ENCODE assay signal across 16 cellular contexts in the genomic region with DNA sequence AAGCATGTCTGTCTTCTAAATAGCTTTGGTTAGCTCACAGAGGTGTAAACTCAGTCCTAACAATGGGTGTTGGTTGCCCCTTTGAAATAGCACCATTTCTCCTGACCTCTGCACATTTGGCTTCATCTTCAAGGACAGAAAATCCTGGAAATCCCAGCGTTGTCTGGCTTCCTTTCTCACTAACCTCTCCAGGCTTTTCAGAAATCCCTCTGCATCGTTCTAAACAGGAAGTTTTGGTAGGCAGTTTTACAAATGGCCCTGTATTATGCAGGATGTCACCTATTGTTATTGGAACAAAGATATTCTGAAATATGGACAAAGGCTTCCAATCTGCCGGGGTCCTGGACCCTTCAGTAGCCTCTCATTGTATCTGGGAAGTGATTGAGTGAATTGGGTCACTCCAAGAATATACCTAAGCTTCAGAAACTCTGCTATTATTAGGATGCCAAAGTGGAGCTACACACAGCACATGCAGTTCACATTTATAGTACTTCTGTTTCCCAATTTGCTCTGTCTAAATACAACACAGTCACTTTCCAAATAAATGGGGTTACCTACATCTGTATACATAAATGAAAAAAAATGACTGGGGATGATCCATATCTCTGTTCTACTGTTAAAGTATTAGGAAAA.
A peak's percentile ranks its signal among the peaks of the same experiment; 100 is the strongest.
DNase-seq lines count a peak whose midpoint lies in the region; ATAC-seq, FAIRE-seq and TF ChIP-seq lines count a peak whose summit lies in the region.
"Had no signal": no experiment of that assay in that cellular context is flagged by ENCODE, and none has a peak within 500 bp of the region (broad histone marks: within the 10 kb centered on the region; RNA-seq: fewer than 3 reads in every experiment).

No MANE protein-coding gene starts in this region.

- H3K4me2 ChIP-seq in K562 (ENCODE audit: insufficient read depth, low read length) (no peak overlapping the region), keratinocyte (ENCODE audit: control insufficient read depth, extremely low read depth, insufficient read depth, low read depth, low read length) (no peak overlapping the region), smooth muscle cell (no peak overlapping the region)
- H3K4me2 ChIP-seq: BLaER1 had no signal

- H3K79me2 ChIP-seq in K562 (ENCODE audit: control insufficient read depth, insufficient read depth, low read length) (no peaks in the 10 kb centered on the region), keratinocyte (ENCODE audit: control insufficient read depth, insufficient read depth, low read length) (peaks cover 43% of the 10 kb centered on the region), smooth muscle cell (ENCODE audit: low read depth) (no peaks in the 10 kb centered on the region)

- no peak overlapping the region for H3K4me3 ChIP-seq in K562
- H3K4me3 ChIP-seq in gastroesophageal sphincter: no peak overlapping the region
- H3K4me3 ChIP-seq in keratinocyte (ENCODE audit: control insufficient read depth in 2 of 3, extremely low read depth in 1 of 3, insufficient read depth in 2 of 3, low read depth in 1 of 3, low read length in 3 of 3): no peak overlapping the region
- no peak overlapping the region for H3K4me3 ChIP-seq in smooth muscle cell
- no peak overlapping the region for H3K4me3 ChIP-seq in uterus
- H3K4me3 ChIP-seq: BLaER1 had no signal

- FAIRE-seq in K562 (lab: Jason Lieb, UNC) (no peak), keratinocyte (lab: Jason Lieb, UNC) (no peak)
- FAIRE-seq: HepG2, RCC 7860 had no signal

- in situ Hi-C loops in K562 (cut with MboI): no loop called here

- H3K27me3 ChIP-seq in K562 (ENCODE audit: control insufficient read depth in 2 of 2, insufficient read depth in 2 of 2, low read length in 2 of 2) (no peaks in the 10 kb centered on the region), gastroesophageal sphincter (no peaks in the 10 kb centered on the region), keratinocyte (ENCODE audit: control insufficient read depth, extremely low read depth, insufficient read depth, low read length) (no peaks in the 10 kb centered on the region), smooth muscle cell (ENCODE audit: low read depth) (no peaks in the 10 kb centered on the region), uterus (no peaks in the 10 kb centered on the region)
- H3K27me3 ChIP-seq: BLaER1 had no signal

- POLR2A ChIA-PET in K562 (lab: Yijun Ruan, JAX): interaction anchor here (1.3 to 1.4 kb wide), 2 partner anchors 8 to 134 kb away, joined by 3 to 5 read pairs; partner anchors contain the start of gene KLF6

- H2AFZ ChIP-seq in K562 (ENCODE audit: low read depth, low read length) (peak overlapping the region; percentile 17; the same call in 1 of the 2 replicates), keratinocyte (ENCODE audit: control insufficient read depth, low read length) (no peak overlapping the region), smooth muscle cell (ENCODE audit: low read depth) (peak overlapping the region; percentile 62)

- no peak overlapping the region for H3K9ac ChIP-seq in K562 (ENCODE audit: insufficient read depth in 1 of 2, low read depth in 2 of 2, low read length in 2 of 2)
- no peak overlapping the region for H3K9ac ChIP-seq in keratinocyte (ENCODE audit: control insufficient read depth, extremely low read depth, insufficient read depth, low read length)
- no peak overlapping the region for H3K9ac ChIP-seq in smooth muscle cell (ENCODE audit: low read depth)
- H3K9ac ChIP-seq: BLaER1 had no signal

- no peak for TF ChIP-seq RAD21 in K562 (CRISPR knock-in tag; conservative IDR thresholded peaks at IDR 0.05 in 1 of 2, IDR thresholded peaks at IDR 0.05 in 1 of 2)

- intact Hi-C loops in K562 (cut with micrococcal nuclease) (no loop called here), uterus (cut with DNase I; ENCODE audit: low total_unique reads) (no loop called here)

- no peaks in the 10 kb centered on the region for H3F3A ChIP-seq in smooth muscle cell (ENCODE audit: low read depth)

- H4K20me1 ChIP-seq in K562 (replicated peaks; ENCODE audit: control insufficient read depth, insufficient read depth, low read length) (no peaks in the 10 kb centered on the region), keratinocyte (ENCODE audit: control insufficient read depth, extremely low read depth, insufficient read depth, low read length) (no peaks in the 10 kb centered on the region), smooth muscle cell (ENCODE audit: low read depth) (no peaks in the 10 kb centered on the region)
- H4K20me1 ChIP-seq: BLaER1 had no signal

- DNase-seq in K562 (ENCODE audit: extremely low read depth in 1 of 4, low spot score in 3 of 4) (no peak), keratinocyte (ENCODE audit: low read depth, low spot score) (no peak), smooth muscle cell (lab: John Stamatoyannopoulos, UW; ENCODE audit: unreplicated experiment) (no peak), NCI-H510A (lab: John Stamatoyannopoulos, UW) (no peak), uterus (no peak)
- DNase-seq in effector CD4-positive, alpha-beta T cell: no peak
- DNase-seq: DMS153, Karpas-422, NCI-H1417, NCI-H2029, NCI-H2171 treated with DMSO at 0.1 percent for 48 hours, SIG-M5 had no signal

- 15% methylated on average over 3 of the region's 3 CpGs for WGBS in K562 (ENCODE audit: insufficient coverage, low coverage, missing lambda C conversion rate)
- 11 to 18% methylated on average over 2 to 3 of the region's 3 CpGs for WGBS in gastroesophageal sphincter (ENCODE audit: low coverage in 1 of 2), 2 donors
- 53% methylated on average over 3 of the region's 3 CpGs for WGBS in smooth muscle cell (ENCODE audit: low lambda C conversion rate)

- H3K4me1 ChIP-seq in K562 (replicated peaks in 1 of 2; ENCODE audit: control insufficient read depth in 2 of 2, insufficient read depth in 2 of 2, low read length in 2 of 2): peaks cover 0 to 5% of the 10 kb centered on the region in 2 experiments; a peak in 2 of 5 replicates
- H3K4me1 ChIP-seq in gastroesophageal sphincter: peaks cover 0 to 20% (median 0%) of the 10 kb centered on the region in 3 donors
- H3K4me1 ChIP-seq in keratinocyte (ENCODE audit: control insufficient read depth, extremely low read depth, insufficient read depth, low read length): peaks cover 15% of the 10 kb centered on the region
- H3K4me1 ChIP-seq in smooth muscle cell (ENCODE audit: low read depth): peaks cover 3% of the 10 kb centered on the region
- no peaks in the 10 kb centered on the region for H3K4me1 ChIP-seq in uterus
- H3K4me1 ChIP-seq: BLaER1 had no signal

- no peaks in the 10 kb centered on the region for H3K36me3 ChIP-seq in K562 (ENCODE audit: control insufficient read depth, insufficient read depth, low read length)
- no peaks in the 10 kb centered on the region for H3K36me3 ChIP-seq in gastroesophageal sphincter
- peaks cover 4 to 11% of the 10 kb centered on the region in 2 experiments for H3K36me3 ChIP-seq in keratinocyte (ENCODE audit: control insufficient read depth in 2 of 2, extremely low read depth in 1 of 2, insufficient read depth in 2 of 2, low read length in 2 of 2)
- peaks cover 5% of the 10 kb centered on the region for H3K36me3 ChIP-seq in smooth muscle cell (ENCODE audit: low read depth)
- no peaks in the 10 kb centered on the region for H3K36me3 ChIP-seq in uterus
- H3K36me3 ChIP-seq: BLaER1 had no signal

- CTCF ChIA-PET in K562 (lab: Yijun Ruan, JAX; ENCODE audit: low intra/inter-chr PET ratio): no interaction called here

- no peak for TF ChIP-seq EP300 in K562 (IDR thresholded peaks at IDR 0.05; ENCODE audit: low read length)
- no peak for TF ChIP-seq EP300 in gastroesophageal sphincter (IDR thresholded peaks at IDR 0.05)

- H3K27ac ChIP-seq in K562 (ENCODE audit: extremely low read depth, low read depth, low read length): no peak overlapping the region
- peak overlapping the region; percentile 46 to 62 (median 57) for H3K27ac ChIP-seq in gastroesophageal sphincter
- H3K27ac ChIP-seq in keratinocyte (ENCODE audit: control insufficient read depth, insufficient read depth, low read length): peak overlapping the region; percentile 11
- no peak overlapping the region for H3K27ac ChIP-seq in smooth muscle cell (ENCODE audit: low read depth)
- H3K27ac ChIP-seq in uterus: no peak overlapping the region
- H3K27ac ChIP-seq: BLaER1 had no signal

- dilution Hi-C loops in keratinocyte (cut with MboI; ENCODE audit: extremely low pct_ligation_motif_present, low sequenced_read_pairs): no loop called here

- no peaks in the 10 kb centered on the region for H3K9me1 ChIP-seq in K562 (ENCODE audit: control insufficient read depth, insufficient read depth, low read length)
- H3K9me1 ChIP-seq in keratinocyte (ENCODE audit: control insufficient read depth, extremely low read depth, insufficient read depth, low read length): no peaks in the 10 kb centered on the region

- no peak for TF ChIP-seq CTCF in K562 (IDR thresholded peaks at IDR 0.05 in 2 of 3, conservative IDR thresholded peaks at IDR 0.05 in 1 of 3; ENCODE audit: insufficient read depth in 2 of 3, low read depth in 1 of 3, low read length in 3 of 3)
- TF ChIP-seq CTCF in gastroesophageal sphincter (IDR thresholded peaks at IDR 0.05): no peak
- TF ChIP-seq CTCF in keratinocyte (optimal IDR thresholded peaks at IDR 0.05 in 1 of 3, IDR thresholded peaks at IDR 0.05 in 1 of 3, conservative IDR thresholded peaks at IDR 0.05 in 1 of 3; ENCODE audit: extremely low read depth in 1 of 3, insufficient read depth in 2 of 3, low read length in 3 of 3): no peak
- TF ChIP-seq CTCF in smooth muscle cell (IDR thresholded peaks at IDR 0.05; ENCODE audit: borderline replicate concordance, insufficient read depth, poor library complexity, severe bottlenecking): no peak
- no peak for TF ChIP-seq CTCF in uterus (IDR thresholded peaks at IDR 0.05)

- no peak for TF ChIP-seq POLR2A in K562 (conservative IDR thresholded peaks at IDR 0.05)
- no peak for TF ChIP-seq POLR2A in gastroesophageal sphincter (IDR thresholded peaks at IDR 0.05)
- TF ChIP-seq POLR2A in uterus (IDR thresholded peaks at IDR 0.05): no peak

- BruUV-seq in K562 (replicated peaks; lab: Mats Ljungman, UMichigan): no TSS peak

- H3K9me3 ChIP-seq in K562 (replicated peaks; ENCODE audit: control insufficient read depth, insufficient read depth, low read depth, low read length) (no peaks in the 10 kb centered on the region), gastroesophageal sphincter (peaks cover 0 to 5% (median 0%) of the 10 kb centered on the region in 3 donors), keratinocyte (ENCODE audit: control insufficient read depth, low read depth, low read length) (peaks cover 4% of the 10 kb centered on the region), smooth muscle cell (replicated peaks; ENCODE audit: low read depth) (no peaks in the 10 kb centered on the region), uterus (no peaks in the 10 kb centered on the region)

- ATAC-seq in K562 (no peak), gastroesophageal sphincter (no peak)
- ATAC-seq: HepG2 had no signal

Comparison
In these comparisons a context has a peak if more than half of its experiments do, and no peak if none do; other contexts are left out.
1. H3K27ac ChIP-seq: peak in gastroesophageal sphincter (4 of 4) and keratinocyte (single experiment); none in K562 (single experiment), smooth muscle cell (single experiment) and uterus (0 of 2).